Comparison of ENCODE assay signal across 24 cellular contexts in the genomic region with DNA sequence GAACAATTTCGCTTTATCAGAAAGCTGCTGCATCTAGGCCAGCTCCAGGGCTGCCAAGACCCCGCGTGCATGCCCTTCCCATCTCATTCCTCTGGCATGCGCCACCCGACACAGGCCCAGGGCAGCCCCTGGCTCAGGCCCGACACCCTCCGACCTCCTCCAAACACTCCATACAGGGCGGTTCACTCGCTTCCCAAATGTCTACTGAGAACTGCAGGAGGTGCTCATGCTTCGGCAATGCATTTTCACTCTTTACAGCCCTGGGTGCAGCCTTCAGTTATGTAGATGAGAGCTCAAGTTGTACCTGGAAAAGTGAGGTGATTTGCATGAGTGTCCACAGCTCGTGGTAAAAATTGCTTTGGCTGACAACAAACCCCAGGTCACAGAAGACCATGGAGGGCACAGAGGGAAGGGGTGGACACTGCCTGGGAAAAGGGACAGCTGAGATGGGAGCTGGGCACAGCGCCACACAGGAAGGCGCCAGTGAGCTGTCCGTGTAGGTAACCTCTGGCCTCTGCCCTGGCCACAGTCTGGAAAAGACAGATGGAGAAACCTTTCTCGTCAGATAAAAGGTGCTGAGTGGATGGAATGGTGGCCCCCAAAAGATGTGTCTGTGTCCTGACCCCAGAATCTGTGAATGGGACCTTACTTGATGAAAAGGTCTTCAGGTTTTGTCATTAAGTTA.
DNase-seq lines count a peak whose midpoint lies in the region; ATAC-seq and TF ChIP-seq lines count a peak whose summit lies in the region.
"Had no signal": no experiment of that assay in that cellular context is flagged by ENCODE, and none has a peak within 500 bp of the region (broad histone marks: within the 10 kb centered on the region; RNA-seq: fewer than 3 reads in every experiment).

No MANE protein-coding gene starts in this region.

- 92% methylated on average over 15 of the region's 15 CpGs for WGBS in suprapubic skin

- ATAC-seq in left lobe of liver = no peak
- ATAC-seq: CD8-positive, alpha-beta T cell; Right ventricle myocardium inferior had no signal

- peak; percentile 15 for DNase-seq in activated CD8-positive, alpha-beta memory T cell treated with anti-CD3 and anti-CD28 coated beads, Interleukin-2, amount 50 U/mL, for 48 hours
- DNase-seq in activated CD8-positive, alpha-beta memory T cell treated with anti-CD3 and anti-CD28 coated beads for 24 hours = no peak
- DNase-seq in NCI-H526 treated with DMSO at 0.1 percent for 48 hours (lab: John Stamatoyannopoulos, UW) = peak; percentile 32
- peak; percentile 30 for DNase-seq in left lobe of liver (ENCODE audit: low spot score)
- peak; percentile 37 to 73 for DNase-seq in suprapubic skin (ENCODE audit: low spot score in 2 of 2)
- DNase-seq in activated CD4-positive, alpha-beta T cell treated with anti-CD3 and anti-CD28 coated beads, Interleukin-2, amount 50 U/mL, for 48 hours = no peak
- DNase-seq in NCI-H2107 (lab: John Stamatoyannopoulos, UW) = no peak
- no peak for DNase-seq in G401 (ENCODE audit: low spot score)
- DNase-seq: Caco-2; CD8-positive, alpha-beta T cell; GDM1; HFFc6; KBM-7; MV-4-11; NCI-H1105; NCI-H1436 treated with DMSO at 0.1 percent for 48 hours; NCI-H1930; NCI-H446; NCI-H524 treated with DMSO at 0.1 percent for 48 hours; PC-9 had no signal

- no peak overlapping the region for H3K27ac ChIP-seq in suprapubic skin
- H3K27ac ChIP-seq: 22Rv1, PC-9 had no signal

- TF ChIP-seq CTCF in suprapubic skin (IDR thresholded peaks at IDR 0.05) = no peak

- no peaks in the 10 kb centered on the region for H3K9me3 ChIP-seq in suprapubic skin
- H3K9me3 ChIP-seq: Caco-2, HAP-1, SJSA1 had no signal

- no peaks in the 10 kb centered on the region for H3K4me1 ChIP-seq in suprapubic skin
- H3K4me1 ChIP-seq: Caco-2, HAP-1 had no signal

- no peak for TF ChIP-seq POLR2A in suprapubic skin (IDR thresholded peaks at IDR 0.05)

- peaks cover 11% of the 10 kb centered on the region for H3K27me3 ChIP-seq in suprapubic skin
- H3K27me3 ChIP-seq: SJSA1 had no signal

- in situ Hi-C loops in G401 (cut with HindIII; ENCODE audit: low sequenced_read_pairs) = no loop called here

- no peaks in the 10 kb centered on the region for H3K36me3 ChIP-seq in suprapubic skin
- H3K36me3 ChIP-seq: HAP-1, SJSA1 had no signal

- no peak overlapping the region for H3K4me3 ChIP-seq in suprapubic skin
- H3K4me3 ChIP-seq: HAP-1, PC-9, SJSA1 had no signal

- no peak for TF ChIP-seq EP300 in suprapubic skin (IDR thresholded peaks at IDR 0.05)

Comparison
In these comparisons a context has a peak if more than half of its experiments do, and no peak if none do; other contexts are left out.
1. DNase-seq: peak in activated CD8-positive, alpha-beta memory T cell treated with anti-CD3 and anti-CD28 coated beads, Interleukin-2, amount 50 U/mL, for 48 hours (single experiment), NCI-H526 treated with DMSO at 0.1 percent for 48 hours (single experiment), left lobe of liver (single experiment) and suprapubic skin (2 of 2); none in activated CD8-positive, alpha-beta memory T cell treated with anti-CD3 and anti-CD28 coated beads for 24 hours (single experiment), activated CD4-positive, alpha-beta T cell treated with anti-CD3 and anti-CD28 coated beads, Interleukin-2, amount 50 U/mL, for 48 hours (0 of 2), NCI-H2107 (single experiment) and G401 (single experiment).